8 cellular contexts compared by ENCODE assay signal in the genomic region with DNA sequence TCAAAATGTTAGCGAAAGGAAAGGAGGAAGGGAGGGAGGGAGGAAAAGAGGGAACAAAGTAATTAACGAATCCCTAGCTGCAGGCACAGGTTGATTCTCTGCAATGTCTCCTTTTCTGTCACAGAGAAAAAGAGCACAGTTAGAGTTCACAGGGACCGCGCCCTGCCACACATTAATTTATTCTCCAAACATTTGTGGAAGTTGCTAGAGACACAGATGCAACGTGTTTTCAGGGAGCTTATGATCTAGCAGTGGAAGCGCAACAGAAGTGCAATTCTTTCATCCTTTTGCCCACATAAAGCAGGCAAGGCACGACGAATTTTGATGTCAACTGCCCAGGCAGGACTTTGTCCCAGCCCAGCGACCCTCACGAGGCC.
DNase-seq lines count a peak whose midpoint lies in the region; ATAC-seq, FAIRE-seq and TF ChIP-seq lines count a peak whose summit lies in the region.

No MANE protein-coding gene starts in this region.

- H3K9me3 ChIP-seq in breast epithelium, result no peaks in the 10 kb centered on the region
- no peaks in the 10 kb centered on the region for H3K9me3 ChIP-seq in GM12878 (replicated peaks; ENCODE audit: control insufficient read depth, insufficient read depth, low read length)
- no peaks in the 10 kb centered on the region for H3K9me3 ChIP-seq in tibial artery

- H3K36me3 Mint-ChIP-seq in MCF 10A (ENCODE audit: insufficient read depth, unreplicated experiment) (no peaks in the 10 kb centered on the region), mesothelial cell of epicardium (no peaks in the 10 kb centered on the region)

- ATAC-seq in GM12878, result no peak

- DNase-seq in breast epithelium (ENCODE audit: low spot score in 2 of 2) (no peak), MCF 10A (ENCODE audit: unreplicated experiment) (no peak), GM12878 (ENCODE audit: low read depth, low spot score) (no peak), mesothelial cell of epicardium (ENCODE audit: low spot score in 2 of 2, unreplicated experiment in 2 of 2) (no peak), tibial artery (no peak), AG20443 (ENCODE audit: low spot score) (no peak), OCI-M2 (lab: John Stamatoyannopoulos, UW; ENCODE audit: unreplicated experiment) (no peak), DMS153 (lab: John Stamatoyannopoulos, UW) (no peak)

- H3K27me3 ChIP-seq in breast epithelium (no peaks in the 10 kb centered on the region), GM12878 (replicated peaks in 1 of 2; ENCODE audit: control insufficient read depth in 2 of 2, insufficient read depth in 2 of 2, low read length in 1 of 2) (no peaks in the 10 kb centered on the region), tibial artery (no peaks in the 10 kb centered on the region)

- CTCF ChIA-PET in MCF 10A (lab: Yijun Ruan, JAX), result no interaction called here
- CTCF ChIA-PET in GM12878 (lab: Yijun Ruan, JAX), result no interaction called here

- SMC1A ChIA-PET in GM12878 (lab: Charles Lee; ENCODE audit: uncharacterized antibody, unreplicated experiment), result interaction anchor here (0.5 to 2.4 kb wide), 7 partner anchors 12 to 527 kb away, joined by 3 to 12 read pairs (median 5); no protein-coding TSS in a partner anchor

- WGBS in GM12878 (ENCODE audit: insufficient coverage, insufficient replicate concordance, low lambda C conversion rate, missing lambda C conversion rate), result 54% methylated on average over 10 of the region's 10 CpGs

- TF ChIP-seq RAD21 in GM12878 (IDR thresholded peaks at IDR 0.05; ENCODE audit: insufficient read depth, low read depth, low read length), result no peak

- TF ChIP-seq CTCF in breast epithelium (IDR thresholded peaks at IDR 0.05) (no peak), MCF 10A (IDR thresholded peaks at IDR 0.05; ENCODE audit: unreplicated experiment) (no peak), GM12878 (IDR thresholded peaks at IDR 0.05 in 2 of 3, conservative IDR thresholded peaks at IDR 0.05 in 1 of 3; ENCODE audit: control insufficient read depth in 2 of 3, extremely low read depth in 1 of 3, insufficient read depth in 1 of 3, low read depth in 3 of 3, low read length in 3 of 3) (no peak), mesothelial cell of epicardium (IDR thresholded peaks at IDR 0.05; ENCODE audit: unreplicated experiment) (no peak), tibial artery (IDR thresholded peaks at IDR 0.05) (no peak)

- H3K79me2 ChIP-seq in GM12878 (ENCODE audit: control insufficient read depth, insufficient read depth, low read length), result no peaks in the 10 kb centered on the region

- H3K4me3 ChIP-seq in breast epithelium (peak overlapping the region; percentile 38 to 60 (median 52)), GM12878 (0 out of 2 replicates have a peak overlapping the region, but pooled peaks have one; percentile 69), tibial artery (peak overlapping the region; percentile 54 to 55)

- H2AFZ ChIP-seq in GM12878 (ENCODE audit: control insufficient read depth, low read depth, low read length), result peak overlapping the region; percentile 81

- H3K27ac Mint-ChIP-seq in MCF 10A (ENCODE audit: low read depth, unreplicated experiment) (no peak overlapping the region), mesothelial cell of epicardium (peak overlapping the region; percentile 39)

- RAD21 ChIA-PET in GM12878 (lab: Charles Lee; ENCODE audit: unreplicated experiment), result interaction anchor here (1.1 to 2.5 kb wide), 3 partner anchors 12 to 101 kb away, joined by 3 to 9 read pairs (median 7); partner anchors contain the start of gene ZNF438

- H3K9ac ChIP-seq in GM12878 (ENCODE audit: control insufficient read depth, insufficient read depth, low read length), result peak overlapping the region; percentile 40; the same call in 1 of the 2 replicates

- TF ChIP-seq EP300 in GM12878 (IDR thresholded peaks at IDR 0.05; ENCODE audit: borderline replicate concordance in 1 of 2, control insufficient read depth in 1 of 2, low read depth in 2 of 2, low read length in 2 of 2), result no peak

- no peaks in the 10 kb centered on the region for H4K20me1 ChIP-seq in GM12878 (ENCODE audit: control insufficient read depth, insufficient read depth)

- H3K4me3 Mint-ChIP-seq in MCF 10A (ENCODE audit: unreplicated experiment) (no peak overlapping the region), mesothelial cell of epicardium (peak overlapping the region; percentile 43)

- in situ Hi-C loops in GM12878 (cut with MboI), result no loop called here

- no peak for FAIRE-seq in GM12878 (lab: Jason Lieb, UNC)

- no peak for TF ChIP-seq POLR2A in breast epithelium (IDR thresholded peaks at IDR 0.05)
- no peak for TF ChIP-seq POLR2A in GM12878 (IDR thresholded peaks at IDR 0.05; ENCODE audit: low read depth, low read length)

- POLR2A ChIA-PET in MCF 10A (lab: Yijun Ruan, JAX), result no interaction called here
- POLR2A ChIA-PET in GM12878 (lab: Charles Lee), result interaction anchor here (0.5 to 1.1 kb wide), 3 partner anchors 12 to 325 kb away, joined by 3 read pairs; no protein-coding TSS in a partner anchor

- intact Hi-C loops in breast epithelium (cut with DNase I; ENCODE audit: low total_unique reads), result no loop called here
- intact Hi-C loops in MCF 10A (cut with micrococcal nuclease), result no loop called here
- intact Hi-C loops in GM12878 (cut with micrococcal nuclease; ENCODE audit: unreplicated experiment), result loop anchor here (10.0 kb wide), 2 partner anchors 98 to 182 kb away; partner anchors contain the start of genes ZEB1 and ZNF438
- intact Hi-C loops in tibial artery (cut with DNase I; ENCODE audit: low total_unique reads), result no loop called here

- H3K27me3 Mint-ChIP-seq in MCF 10A (ENCODE audit: insufficient read depth, unreplicated experiment) (no peaks in the 10 kb centered on the region), mesothelial cell of epicardium (ENCODE audit: low read depth) (no peaks in the 10 kb centered on the region)

- H3K4me1 ChIP-seq in breast epithelium (no peaks in the 10 kb centered on the region), GM12878 (ENCODE audit: control insufficient read depth, insufficient read depth, low read length) (peaks cover 11% of the 10 kb centered on the region), tibial artery (peaks cover 0 to 39% (median 21%) of the 10 kb centered on the region in 4 donors)

- no peaks in the 10 kb centered on the region for H3K36me3 ChIP-seq in breast epithelium
- H3K36me3 ChIP-seq in GM12878 (ENCODE audit: control insufficient read depth in 2 of 2, insufficient read depth in 2 of 2, low read length in 1 of 2), result no peaks in the 10 kb centered on the region
- no peaks in the 10 kb centered on the region for H3K36me3 ChIP-seq in tibial artery

- H3K4me2 ChIP-seq in GM12878 (ENCODE audit: control insufficient read depth, insufficient read depth), result peak overlapping the region; percentile 79

- H3K9me3 Mint-ChIP-seq in MCF 10A (ENCODE audit: unreplicated experiment) (no peaks in the 10 kb centered on the region), mesothelial cell of epicardium (no peaks in the 10 kb centered on the region)

- H3K4me1 Mint-ChIP-seq in MCF 10A (ENCODE audit: insufficient read depth, unreplicated experiment) (no peaks in the 10 kb centered on the region), mesothelial cell of epicardium (peaks cover 42% of the 10 kb centered on the region)

- H3K27ac ChIP-seq in breast epithelium, result peak overlapping the region; percentile 67
- no peak overlapping the region for H3K27ac ChIP-seq in GM12878 (ENCODE audit: control insufficient read depth, insufficient read depth)
- peak overlapping the region; percentile 89 to 92 for H3K27ac ChIP-seq in tibial artery

- no TSS peak for BruUV-seq in MCF 10A (replicated peaks; lab: Mats Ljungman, UMichigan)
- BruUV-seq in GM12878 (replicated peaks; lab: Mats Ljungman, UMichigan), result TSS peak; percentile 78

TF ChIP-seq in GM12878, 131 proteins besides CTCF, POLR2A, EP300 and RAD21:
- TF ChIP-seq CBX5 (IDR thresholded peaks at IDR 0.05; ENCODE audit: low read depth), result no peak
- TF ChIP-seq NR2F1 (conservative IDR thresholded peaks at IDR 0.05), result no peak
- 0 out of 2 replicates have a peak, but pooled peaks have one; percentile 36 for TF ChIP-seq MLLT1 (IDR thresholded peaks at IDR 0.05)
